ENCODE assay signal across 13 cellular contexts in the genomic region with DNA sequence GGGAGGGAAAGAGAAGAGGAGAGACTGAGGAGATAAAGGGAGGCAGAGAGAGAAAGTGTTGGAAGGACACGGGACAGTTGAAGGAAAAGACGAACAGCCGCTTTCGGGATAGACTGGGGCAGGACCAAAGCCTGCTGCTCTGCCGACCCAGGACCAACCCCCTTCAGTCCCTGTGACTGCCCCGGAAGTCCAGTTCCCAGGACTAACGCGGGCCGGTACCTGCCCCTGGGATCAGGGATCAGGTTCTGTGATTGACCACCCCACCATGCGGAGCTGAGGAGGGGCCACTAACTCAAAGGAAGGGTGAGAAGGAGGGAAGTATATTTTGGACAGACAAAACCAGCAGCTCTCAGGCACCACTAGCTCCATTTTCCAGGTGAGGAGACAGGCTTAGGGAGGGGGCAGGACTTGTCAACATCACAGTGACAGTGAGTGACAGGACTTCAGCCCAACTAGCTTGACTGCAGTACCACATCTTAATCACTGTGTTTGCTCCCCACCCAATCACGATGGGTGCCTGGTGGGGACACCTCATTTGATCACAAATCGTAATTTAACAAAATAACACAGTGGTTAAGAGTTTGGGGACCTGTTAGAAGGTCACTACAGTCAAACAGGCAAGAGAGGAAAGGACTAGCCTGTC. TPM values are rescaled to one million over a fixed set of nuclear protein-coding genes. Genes with fewer than 3 reads are reported as not detected.
DNase-seq lines count a peak whose midpoint lies in the region; ATAC-seq and TF ChIP-seq lines count a peak whose summit lies in the region.
"Had no signal": no experiment of that assay in that cellular context is flagged by ENCODE, and none has a peak within 500 bp of the region (broad histone marks: within the 10 kb centered on the region; RNA-seq: fewer than 3 reads in every experiment).

No MANE protein-coding gene starts in this region.

- H3K4me3 ChIP-seq in Karpas-422 (ENCODE audit: low read length) (no peak overlapping the region), spleen (no peak overlapping the region)
- H3K4me3 ChIP-seq: BLaER1 treated with 17β-estradiol and CSF1 and Interleukin-3, amounts not matched to agents 10 nM and 100 nM had no signal

- no peaks in the 10 kb centered on the region for H3K79me2 ChIP-seq in Karpas-422 (ENCODE audit: low read length)

- TF ChIP-seq POLR2A in spleen (IDR thresholded peaks at IDR 0.05), result no peak

- no peak overlapping the region for H3K9ac ChIP-seq in Karpas-422 (ENCODE audit: low read length)
- H3K9ac ChIP-seq: BLaER1 treated with 17β-estradiol and CSF1 and Interleukin-3, amounts not matched to agents 10 nM and 100 nM had no signal

- H3K4me1 Mint-ChIP-seq in activated naive CD8-positive, alpha-beta T cell treated with anti-CD3 and anti-CD28 coated beads, Interleukin-2, amount 10 ng/mL, durations not matched to agents 7 days and 5 days, result no peaks in the 10 kb centered on the region
- peaks cover 12% of the 10 kb centered on the region for H3K4me1 Mint-ChIP-seq in activated naive CD8-positive, alpha-beta T cell treated with anti-CD3 and anti-CD28 coated beads for 36 hours
- H3K4me1 Mint-ChIP-seq in chondrocyte (ENCODE audit: low read depth), result no peaks in the 10 kb centered on the region

- WGBS in spleen, 5 donors, result 89 to 93% (median 91%) methylated on average over 12 of the region's 12 CpGs

- H4K20me1 ChIP-seq in Karpas-422 (ENCODE audit: insufficient read depth, low read depth, low read length), result no peaks in the 10 kb centered on the region
- H4K20me1 ChIP-seq: BLaER1 treated with 17β-estradiol and CSF1 and Interleukin-3, amounts not matched to agents 10 nM and 100 nM had no signal

- H3K27me3 ChIP-seq in Karpas-422 (ENCODE audit: low read length) (no peaks in the 10 kb centered on the region), spleen (replicated peaks in 1 of 7) (peaks cover 0 to 57% (median 1%) of the 10 kb centered on the region in 7 donors)
- H3K27me3 ChIP-seq: BLaER1 treated with 17β-estradiol and CSF1 and Interleukin-3, amounts not matched to agents 10 nM and 100 nM had no signal

- DNase-seq in activated naive CD8-positive, alpha-beta T cell treated with anti-CD3 and anti-CD28 coated beads, Interleukin-2, amount 10 ng/mL, durations not matched to agents 7 days and 5 days, result no peak
- no peak for DNase-seq in activated naive CD8-positive, alpha-beta T cell treated with anti-CD3 and anti-CD28 coated beads for 36 hours
- peak; percentile 56 for DNase-seq in Karpas-422
- peak; percentile 51 for DNase-seq in chondrocyte (ENCODE audit: low spot score)
- DNase-seq in spleen, result peak; percentile 62
- DNase-seq in NCI-H1930 (lab: John Stamatoyannopoulos, UW), result no peak
- DNase-seq: ACHN; Calu3; CD4-positive, CD25-positive, alpha-beta regulatory T cell; DMS 273 treated with DMSO at 0.1 percent for 48 hours had no signal

- H3K9me3 ChIP-seq in Karpas-422 (ENCODE audit: low read length) (no peaks in the 10 kb centered on the region), spleen (no peaks in the 10 kb centered on the region)
- H3K9me3 ChIP-seq: BLaER1 treated with 17β-estradiol and CSF1 and Interleukin-3, amounts not matched to agents 10 nM and 100 nM had no signal

- POLR2A ChIA-PET in activated naive CD8-positive, alpha-beta T cell treated with anti-CD3 and anti-CD28 coated beads, Interleukin-2, amount 10 ng/mL, durations not matched to agents 7 days and 5 days (lab: Charles Lee), result no interaction called here

- no peak overlapping the region for H2AFZ ChIP-seq in Karpas-422 (ENCODE audit: low read length)

- no peaks in the 10 kb centered on the region for H3K9me2 ChIP-seq in Karpas-422 (replicated peaks; ENCODE audit: insufficient read depth, low read length)

- H3K27ac ChIP-seq in Karpas-422 (ENCODE audit: low read length), result no peak overlapping the region
- no peak overlapping the region for H3K27ac ChIP-seq in spleen
- H3K27ac ChIP-seq: BLaER1 treated with 17β-estradiol and CSF1 and Interleukin-3, amounts not matched to agents 10 nM and 100 nM had no signal

- peaks cover 6% of the 10 kb centered on the region for H3K27me3 Mint-ChIP-seq in activated naive CD8-positive, alpha-beta T cell treated with anti-CD3 and anti-CD28 coated beads, Interleukin-2, amount 10 ng/mL, durations not matched to agents 7 days and 5 days
- peaks cover 18% of the 10 kb centered on the region for H3K27me3 Mint-ChIP-seq in activated naive CD8-positive, alpha-beta T cell treated with anti-CD3 and anti-CD28 coated beads for 36 hours
- peaks cover 24% of the 10 kb centered on the region for H3K27me3 Mint-ChIP-seq in chondrocyte (ENCODE audit: low read depth)

- H3K4me1 ChIP-seq in Karpas-422 (ENCODE audit: low read length), result no peaks in the 10 kb centered on the region
- peaks cover 0 to 10% (median 5%) of the 10 kb centered on the region in 6 donors for H3K4me1 ChIP-seq in spleen

- intact Hi-C loops in spleen (cut with DNase I; ENCODE audit: low total_unique reads), result no loop called here

- no peaks in the 10 kb centered on the region for H3K36me3 Mint-ChIP-seq in activated naive CD8-positive, alpha-beta T cell treated with anti-CD3 and anti-CD28 coated beads, Interleukin-2, amount 10 ng/mL, durations not matched to agents 7 days and 5 days
- no peaks in the 10 kb centered on the region for H3K36me3 Mint-ChIP-seq in activated naive CD8-positive, alpha-beta T cell treated with anti-CD3 and anti-CD28 coated beads for 36 hours
- H3K36me3 Mint-ChIP-seq in chondrocyte (ENCODE audit: low read depth), result no peaks in the 10 kb centered on the region
- H3K36me3 Mint-ChIP-seq: CD4-positive, CD25-positive, alpha-beta regulatory T cell had no signal

- no peaks in the 10 kb centered on the region for H3K9me3 Mint-ChIP-seq in activated naive CD8-positive, alpha-beta T cell treated with anti-CD3 and anti-CD28 coated beads, Interleukin-2, amount 10 ng/mL, durations not matched to agents 7 days and 5 days
- no peaks in the 10 kb centered on the region for H3K9me3 Mint-ChIP-seq in activated naive CD8-positive, alpha-beta T cell treated with anti-CD3 and anti-CD28 coated beads for 36 hours
- no peaks in the 10 kb centered on the region for H3K9me3 Mint-ChIP-seq in chondrocyte (ENCODE audit: low read depth)

- no peak overlapping the region for H3K4me2 ChIP-seq in Karpas-422 (ENCODE audit: low read depth, low read length, poor library complexity, severe bottlenecking)
- H3K4me2 ChIP-seq: BLaER1 treated with 17β-estradiol and CSF1 and Interleukin-3, amounts not matched to agents 10 nM and 100 nM had no signal

- TF ChIP-seq CTCF in chondrocyte (IDR thresholded peaks at IDR 0.05) (no peak), spleen (IDR thresholded peaks at IDR 0.05 in 8 of 11, conservative IDR thresholded peaks at IDR 0.05 in 3 of 11) (no peak)

- no peak for ATAC-seq in activated naive CD8-positive, alpha-beta T cell treated with anti-CD3 and anti-CD28 coated beads, Interleukin-2, amount 10 ng/mL, durations not matched to agents 7 days and 5 days (ENCODE audit: low read depth)
- no peak for ATAC-seq in GM19397 (IDR thresholded peaks at IDR 0.05; ENCODE audit: unreplicated experiment)
- ATAC-seq in GM18519 (IDR thresholded peaks at IDR 0.05; ENCODE audit: low FRiP score, unreplicated experiment), result no peak

- no peaks in the 10 kb centered on the region for H3K36me3 ChIP-seq in Karpas-422 (ENCODE audit: insufficient read depth, low read length)
- H3K36me3 ChIP-seq in spleen, result no peaks in the 10 kb centered on the region
- H3K36me3 ChIP-seq: BLaER1 treated with 17β-estradiol and CSF1 and Interleukin-3, amounts not matched to agents 10 nM and 100 nM had no signal

- peak overlapping the region; percentile 47 for H3K27ac Mint-ChIP-seq in activated naive CD8-positive, alpha-beta T cell treated with anti-CD3 and anti-CD28 coated beads, Interleukin-2, amount 10 ng/mL, durations not matched to agents 7 days and 5 days
- no peak overlapping the region for H3K27ac Mint-ChIP-seq in activated naive CD8-positive, alpha-beta T cell treated with anti-CD3 and anti-CD28 coated beads for 36 hours
- H3K27ac Mint-ChIP-seq in chondrocyte (ENCODE audit: unreplicated experiment), result no peak overlapping the region
- H3K27ac Mint-ChIP-seq: CD4-positive, CD25-positive, alpha-beta regulatory T cell had no signal

- H3K4me3 Mint-ChIP-seq in activated naive CD8-positive, alpha-beta T cell treated with anti-CD3 and anti-CD28 coated beads, Interleukin-2, amount 10 ng/mL, durations not matched to agents 7 days and 5 days, result no peak overlapping the region
- no peak overlapping the region for H3K4me3 Mint-ChIP-seq in activated naive CD8-positive, alpha-beta T cell treated with anti-CD3 and anti-CD28 coated beads for 36 hours
- no peak overlapping the region for H3K4me3 Mint-ChIP-seq in chondrocyte (ENCODE audit: unreplicated experiment)

RNA-seq across cellular contexts. Expression of a gene that starts 9.8 kb away (rescaled TPM):
- total RNA-seq in activated naive CD8-positive, alpha-beta T cell treated with anti-CD3 and anti-CD28 coated beads, Interleukin-2, amount 10 ng/mL, durations not matched to agents 7 days and 5 days, result under 1 TPM in 1 of 2 experiments, not detected in 1; 0.25 TPM
- total RNA-seq in activated naive CD8-positive, alpha-beta T cell treated with anti-CD3 and anti-CD28 coated beads for 36 hours, result under 1 TPM; 0.04 to 0.16 TPM
- not detected in 2 replicates for total RNA-seq in Karpas-422 (2014; rRNA removed; shearing (Covaris generic); ENCODE audit: low replicate concordance)
- 7.2 to 11.6 TPM (median 7.5 TPM) in 3 replicates for total RNA-seq in chondrocyte
- 1 to 10 TPM in 4 of 7 donors, under 1 TPM in 3; 0.23 to 2.3 (median 1.3) TPM for total RNA-seq in spleen
- polyA plus RNA-seq in spleen, result under 1 TPM; 0.48 to 0.98 (median 0.52) TPM
- total RNA-seq: CD4-positive, CD25-positive, alpha-beta regulatory T cell had no signal
- polyA plus RNA-seq: CD4-positive, CD25-positive, alpha-beta regulatory T cell had no signal

Comparison
In these comparisons a context has a peak if more than half of its experiments do, and no peak if none do; other contexts are left out.
1. DNase-seq: peak in Karpas-422 (single experiment), chondrocyte (single experiment) and spleen (single experiment); none in activated naive CD8-positive, alpha-beta T cell treated with anti-CD3 and anti-CD28 coated beads, Interleukin-2, amount 10 ng/mL, durations not matched to agents 7 days and 5 days (single experiment), activated naive CD8-positive, alpha-beta T cell treated with anti-CD3 and anti-CD28 coated beads for 36 hours (single experiment) and NCI-H1930 (0 of 2).